Comparison of ENCODE assay signal across 1 cellular context in genomic region chr2:32925976-32926707, GRCh38.
TF ChIP-seq lines count a peak whose summit lies in the region.

No MANE protein-coding gene starts in this region.

TF ChIP-seq in IMR-90, 13 proteins besides CTCF, POLR2A, EP300 and RAD21:
- TF ChIP-seq MXI1 (IDR thresholded peaks at IDR 0.05; ENCODE audit: borderline replicate concordance, low read depth, low read length), result no peak
- TF ChIP-seq, protein P1, sequence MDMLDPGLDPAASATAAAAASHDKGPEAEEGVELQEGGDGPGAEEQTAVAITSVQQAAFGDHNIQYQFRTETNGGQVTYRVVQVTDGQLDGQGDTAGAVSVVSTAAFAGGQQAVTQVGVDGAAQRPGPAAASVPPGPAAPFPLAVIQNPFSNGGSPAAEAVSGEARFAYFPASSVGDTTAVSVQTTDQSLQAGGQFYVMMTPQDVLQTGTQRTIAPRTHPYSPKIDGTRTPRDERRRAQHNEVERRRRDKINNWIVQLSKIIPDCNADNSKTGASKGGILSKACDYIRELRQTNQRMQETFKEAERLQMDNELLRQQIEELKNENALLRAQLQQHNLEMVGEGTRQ (IDR thresholded peaks at IDR 0.05; ENCODE audit: low read depth, low read length), result no peak
- TF ChIP-seq, protein P2, sequence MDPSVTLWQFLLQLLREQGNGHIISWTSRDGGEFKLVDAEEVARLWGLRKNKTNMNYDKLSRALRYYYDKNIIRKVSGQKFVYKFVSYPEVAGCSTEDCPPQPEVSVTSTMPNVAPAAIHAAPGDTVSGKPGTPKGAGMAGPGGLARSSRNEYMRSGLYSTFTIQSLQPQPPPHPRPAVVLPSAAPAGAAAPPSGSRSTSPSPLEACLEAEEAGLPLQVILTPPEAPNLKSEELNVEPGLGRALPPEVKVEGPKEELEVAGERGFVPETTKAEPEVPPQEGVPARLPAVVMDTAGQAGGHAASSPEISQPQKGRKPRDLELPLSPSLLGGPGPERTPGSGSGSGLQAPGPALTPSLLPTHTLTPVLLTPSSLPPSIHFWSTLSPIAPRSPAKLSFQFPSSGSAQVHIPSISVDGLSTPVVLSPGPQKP (IDR thresholded peaks at IDR 0.05; ENCODE audit: borderline replicate concordance, low read depth, low read length), result no peak
- TF ChIP-seq CEBPB (IDR thresholded peaks at IDR 0.05; ENCODE audit: low read depth, low read length), result no peak
- TF ChIP-seq FOS (IDR thresholded peaks at IDR 0.05; ENCODE audit: low read depth, low read length), result no peak
- no peak for TF ChIP-seq MAFK (IDR thresholded peaks at IDR 0.05; ENCODE audit: low read depth, low read length)
- no peak for TF ChIP-seq BHLHE40 (IDR thresholded peaks at IDR 0.05; ENCODE audit: low read depth, low read length)
- TF ChIP-seq NFE2L2 (IDR thresholded peaks at IDR 0.05; ENCODE audit: low read depth, low read length), result no peak
- TF ChIP-seq CHD1 (IDR thresholded peaks at IDR 0.05; ENCODE audit: low read depth, low read length), result no peak
- no peak for TF ChIP-seq MAZ (IDR thresholded peaks at IDR 0.05; ENCODE audit: borderline replicate concordance, low read depth, low read length)
- no peak for TF ChIP-seq RCOR1 (IDR thresholded peaks at IDR 0.05; ENCODE audit: insufficient replicate concordance, low read length)
- TF ChIP-seq RFX5 (IDR thresholded peaks at IDR 0.05; ENCODE audit: low read depth, low read length), result no peak
